1 cellular context compared by ENCODE assay signal in genomic region chr22:36481393-36482168, GRCh38.
A peak's percentile ranks its signal among the peaks of the same experiment; 100 is the strongest.
TF ChIP-seq lines count a peak whose summit lies in the region.

Gene TXN2 (minus strand): TSS chr22:36481640. CDS start chr22:36480837, 803 bp downstream.

TF ChIP-seq in K562, 482 proteins besides CTCF, POLR2A, EP300 and RAD21 (continued from another document and continues in another):
- no peak for TF ChIP-seq ZBTB49 (CRISPR knock-in tag; IDR thresholded peaks at IDR 0.05; ENCODE audit: borderline replicate concordance)
- no peak for TF ChIP-seq XRCC3 (IDR thresholded peaks at IDR 0.05)
- peak; percentile 81 for TF ChIP-seq POLR2AphosphoS2 (IDR thresholded peaks at IDR 0.05; ENCODE audit: low read length)
- TF ChIP-seq, protein P1, sequence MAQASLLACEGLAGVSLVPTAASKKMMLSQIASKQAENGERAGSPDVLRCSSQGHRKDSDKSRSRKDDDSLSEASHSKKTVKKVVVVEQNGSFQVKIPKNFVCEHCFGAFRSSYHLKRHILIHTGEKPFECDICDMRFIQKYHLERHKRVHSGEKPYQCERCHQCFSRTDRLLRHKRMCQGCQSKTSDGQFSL (CRISPR knock-in tag; IDR thresholded peaks at IDR 0.05): peak; percentile 96
- TF ChIP-seq, protein P1 (tag; IDR thresholded peaks at IDR 0.05): peak in 1 of 2 experiments; percentile 89; a peak in 2 of 4 replicates
- TF ChIP-seq, protein P2, sequence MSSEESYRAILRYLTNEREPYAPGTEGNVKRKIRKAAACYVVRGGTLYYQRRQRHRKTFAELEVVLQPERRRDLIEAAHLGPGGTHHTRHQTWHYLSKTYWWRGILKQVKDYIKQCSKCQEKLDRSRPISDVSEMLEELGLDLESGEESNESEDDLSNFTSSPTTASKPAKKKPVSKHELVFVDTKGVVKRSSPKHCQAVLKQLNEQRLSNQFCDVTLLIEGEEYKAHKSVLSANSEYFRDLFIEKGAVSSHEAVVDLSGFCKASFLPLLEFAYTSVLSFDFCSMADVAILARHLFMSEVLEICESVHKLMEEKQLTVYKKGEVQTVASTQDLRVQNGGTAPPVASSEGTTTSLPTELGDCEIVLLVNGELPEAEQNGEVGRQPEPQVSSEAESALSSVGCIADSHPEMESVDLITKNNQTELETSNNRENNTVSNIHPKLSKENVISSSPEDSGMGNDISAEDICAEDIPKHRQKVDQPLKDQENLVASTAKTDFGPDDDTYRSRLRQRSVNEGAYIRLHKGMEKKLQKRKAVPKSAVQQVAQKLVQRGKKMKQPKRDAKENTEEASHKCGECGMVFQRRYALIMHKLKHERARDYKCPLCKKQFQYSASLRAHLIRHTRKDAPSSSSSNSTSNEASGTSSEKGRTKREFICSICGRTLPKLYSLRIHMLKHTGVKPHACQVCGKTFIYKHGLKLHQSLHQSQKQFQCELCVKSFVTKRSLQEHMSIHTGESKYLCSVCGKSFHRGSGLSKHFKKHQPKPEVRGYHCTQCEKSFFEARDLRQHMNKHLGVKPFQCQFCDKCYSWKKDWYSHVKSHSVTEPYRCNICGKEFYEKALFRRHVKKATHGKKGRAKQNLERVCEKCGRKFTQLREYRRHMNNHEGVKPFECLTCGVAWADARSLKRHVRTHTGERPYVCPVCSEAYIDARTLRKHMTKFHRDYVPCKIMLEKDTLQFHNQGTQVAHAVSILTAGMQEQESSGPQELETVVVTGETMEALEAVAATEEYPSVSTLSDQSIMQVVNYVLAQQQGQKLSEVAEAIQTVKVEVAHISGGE (CRISPR knock-in tag; IDR thresholded peaks at IDR 0.05): peak; percentile 90 to 98 (median 96)
- TF ChIP-seq CREB3L1 (IDR thresholded peaks at IDR 0.05; ENCODE audit: borderline replicate concordance, low read depth): peak; percentile 58; the same call in 1 of the 2 replicates
- no peak for TF ChIP-seq REST (CRISPR knock-in tag; IDR thresholded peaks at IDR 0.05; ENCODE audit: low read depth)
- no peak for TF ChIP-seq TAL1 (IDR thresholded peaks at IDR 0.05)
- no peak for TF ChIP-seq HNRNPK (IDR thresholded peaks at IDR 0.05; ENCODE audit: low read depth, low read length, poor library complexity, severe bottlenecking)
- TF ChIP-seq, protein P3, sequence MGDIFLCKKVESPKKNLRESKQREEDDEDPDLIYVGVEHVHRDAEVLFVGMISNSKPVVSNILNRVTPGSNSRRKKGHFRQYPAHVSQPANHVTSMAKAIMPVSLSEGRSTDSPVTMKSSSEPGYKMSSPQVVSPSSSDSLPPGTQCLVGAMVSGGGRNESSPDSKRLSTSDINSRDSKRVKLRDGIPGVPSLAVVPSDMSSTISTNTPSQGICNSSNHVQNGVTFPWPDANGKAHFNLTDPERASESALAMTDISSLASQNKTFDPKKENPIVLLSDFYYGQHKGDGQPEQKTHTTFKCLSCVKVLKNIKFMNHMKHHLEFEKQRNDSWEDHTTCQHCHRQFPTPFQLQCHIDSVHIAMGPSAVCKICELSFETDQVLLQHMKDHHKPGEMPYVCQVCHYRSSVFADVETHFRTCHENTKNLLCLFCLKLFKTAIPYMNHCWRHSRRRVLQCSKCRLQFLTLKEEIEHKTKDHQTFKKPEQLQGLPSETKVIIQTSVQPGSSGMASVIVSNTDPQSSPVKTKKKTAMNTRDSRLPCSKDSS (IDR thresholded peaks at IDR 0.05; ENCODE audit: low read depth, partially characterized antibody): no peak
- 0 out of 4 replicates have a peak, but pooled peaks of 1 of the 2 experiments have one; percentile 1 for TF ChIP-seq ZNF639 (CRISPR knock-in tag; conservative IDR thresholded peaks at IDR 0.05 in 1 of 2, IDR thresholded peaks at IDR 0.05 in 1 of 2)
- no peak for TF ChIP-seq RBM17 (IDR thresholded peaks at IDR 0.05; ENCODE audit: borderline replicate concordance, low read depth, low read length)
- TF ChIP-seq BACH1 (tag; IDR thresholded peaks at IDR 0.05): no peak
- TF ChIP-seq CCNT2 (IDR thresholded peaks at IDR 0.05; ENCODE audit: borderline replicate concordance, extremely low read depth, insufficient read length, low read depth, low read length): peak; percentile 43
- no peak for TF ChIP-seq PATZ1 (CRISPR knock-in tag; IDR thresholded peaks at IDR 0.05; ENCODE audit: borderline replicate concordance)
- no peak for TF ChIP-seq HNRNPH1 (optimal IDR thresholded peaks at IDR 0.05; ENCODE audit: low read depth, low read length)
- no peak for TF ChIP-seq KLF10 (CRISPR knock-in tag; IDR thresholded peaks at IDR 0.05)
- no peak for TF ChIP-seq CGGBP1 (CRISPR knock-in tag; IDR thresholded peaks at IDR 0.05)
- TF ChIP-seq TSHZ1 (CRISPR knock-in tag; IDR thresholded peaks at IDR 0.05): no peak
- TF ChIP-seq, protein P4, sequence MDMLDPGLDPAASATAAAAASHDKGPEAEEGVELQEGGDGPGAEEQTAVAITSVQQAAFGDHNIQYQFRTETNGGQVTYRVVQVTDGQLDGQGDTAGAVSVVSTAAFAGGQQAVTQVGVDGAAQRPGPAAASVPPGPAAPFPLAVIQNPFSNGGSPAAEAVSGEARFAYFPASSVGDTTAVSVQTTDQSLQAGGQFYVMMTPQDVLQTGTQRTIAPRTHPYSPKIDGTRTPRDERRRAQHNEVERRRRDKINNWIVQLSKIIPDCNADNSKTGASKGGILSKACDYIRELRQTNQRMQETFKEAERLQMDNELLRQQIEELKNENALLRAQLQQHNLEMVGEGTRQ (CRISPR knock-in tag; IDR thresholded peaks at IDR 0.05): no peak
- TF ChIP-seq HDAC2 (IDR thresholded peaks at IDR 0.05): no peak
- TF ChIP-seq MEF2D (tag; conservative IDR thresholded peaks at IDR 0.05; ENCODE audit: low read depth): no peak
- TF ChIP-seq, protein P5, sequence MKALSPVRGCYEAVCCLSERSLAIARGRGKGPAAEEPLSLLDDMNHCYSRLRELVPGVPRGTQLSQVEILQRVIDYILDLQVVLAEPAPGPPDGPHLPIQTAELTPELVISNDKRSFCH (CRISPR knock-in tag; IDR thresholded peaks at IDR 0.05): no peak
- TF ChIP-seq, protein P5 (tag; IDR thresholded peaks at IDR 0.05): no peak
- no peak for TF ChIP-seq ZNF212 (CRISPR knock-in tag; IDR thresholded peaks at IDR 0.05)
- no peak for TF ChIP-seq ZNF764 (CRISPR knock-in tag; IDR thresholded peaks at IDR 0.05; ENCODE audit: low read depth)
- TF ChIP-seq RFX7 (CRISPR knock-in tag; IDR thresholded peaks at IDR 0.05): no peak
- peak; percentile 79 for TF ChIP-seq TFAP4 (CRISPR knock-in tag; IDR thresholded peaks at IDR 0.05; ENCODE audit: borderline replicate concordance)
